7 cellular contexts compared by ENCODE assay signal in genomic region chr19:51158474-51159129, GRCh38. TPM values are rescaled to one million over a fixed set of nuclear protein-coding genes. Genes with fewer than 3 reads are reported as not detected.
A peak's percentile ranks its signal among the peaks of the same experiment; 100 is the strongest.
DNase-seq lines count a peak whose midpoint lies in the region; ATAC-seq and TF ChIP-seq lines count a peak whose summit lies in the region.

No MANE protein-coding gene starts in this region.

- ATAC-seq in stimulated activated naive CD8-positive, alpha-beta T cell treated with anti-CD3 and anti-CD28 coated beads, Interleukin-15, Interleukin-2, amounts not matched to agents 100 U/mL and 50 U/mL, for 24 hours = peak; percentile 67

- no peaks in the 10 kb centered on the region for H3K36me3 Mint-ChIP-seq in activated CD4-positive, alpha-beta T cell treated with anti-CD3 and anti-CD28 coated beads, Interleukin-2, amount 10 ng/mL, durations not matched to agents 24 days and 14 days (ENCODE audit: low read depth)

- peak overlapping the region; percentile 56 for H3K27ac Mint-ChIP-seq in activated CD4-positive, alpha-beta T cell treated with anti-CD3 and anti-CD28 coated beads, Interleukin-2, amount 10 ng/mL, durations not matched to agents 24 days and 14 days

- no peaks in the 10 kb centered on the region for H3K9me3 Mint-ChIP-seq in activated CD4-positive, alpha-beta T cell treated with anti-CD3 and anti-CD28 coated beads, Interleukin-2, amount 10 ng/mL, durations not matched to agents 24 days and 14 days

- intact Hi-C loops in activated CD4-positive, alpha-beta T cell treated with anti-CD3 and anti-CD28 coated beads, Interleukin-2, amount 10 ng/mL, durations not matched to agents 24 days and 14 days (cut with micrococcal nuclease) = loop anchor here (1.0 to 2.0 kb wide), 3 partner anchors 11 to 502 kb away; no protein-coding TSS in a partner anchor

- no peak overlapping the region for H3K4me3 Mint-ChIP-seq in activated CD4-positive, alpha-beta T cell treated with anti-CD3 and anti-CD28 coated beads, Interleukin-2, amount 10 ng/mL, durations not matched to agents 24 days and 14 days

- no peak overlapping the region for H3K4me3 ChIP-seq in NB4 (ENCODE audit: low read depth, low read length)

- peak; percentile 74 for DNase-seq in NB4 (ENCODE audit: low read depth)
- DNase-seq in activated CD4-positive, alpha-beta T cell treated with anti-CD3 and anti-CD28 coated beads, Interleukin-2, amount 10 ng/mL, durations not matched to agents 24 days and 14 days = peak; percentile 94
- peak; percentile 63 for DNase-seq in ecto neural progenitor cell (ENCODE audit: low spot score)
- peak; percentile 5 for DNase-seq in midbrain (lab: John Stamatoyannopoulos, UW)
- DNase-seq in stimulated activated naive CD8-positive, alpha-beta T cell treated with anti-CD3 and anti-CD28 coated beads, Interleukin-15, Interleukin-2, amounts not matched to agents 100 U/mL and 50 U/mL, for 24 hours = peak; percentile 89
- DNase-seq in NCI-H128 (lab: John Stamatoyannopoulos, UW; ENCODE audit: unreplicated experiment) = no peak

- no peak for TF ChIP-seq POLR2A in NB4 (IDR thresholded peaks at IDR 0.05; ENCODE audit: extremely low read depth, insufficient read length)

- H3K27me3 Mint-ChIP-seq in activated CD4-positive, alpha-beta T cell treated with anti-CD3 and anti-CD28 coated beads, Interleukin-2, amount 10 ng/mL, durations not matched to agents 24 days and 14 days = peaks cover 13% of the 10 kb centered on the region

- TF ChIP-seq CTCF in GM12872 (IDR thresholded peaks at IDR 0.05; ENCODE audit: insufficient read depth, low read depth, low read length) = peak; percentile 91
- peak; percentile 85 for TF ChIP-seq CTCF in NB4 (IDR thresholded peaks at IDR 0.05; ENCODE audit: low read depth, low read length)

- peaks cover 13% of the 10 kb centered on the region for H3K4me1 Mint-ChIP-seq in activated CD4-positive, alpha-beta T cell treated with anti-CD3 and anti-CD28 coated beads, Interleukin-2, amount 10 ng/mL, durations not matched to agents 24 days and 14 days

RNA-seq across cellular contexts. Expression of gene SIGLEC7, which starts 16.5 kb away (rescaled TPM):
- not detected in 2 replicates for total RNA-seq in activated CD4-positive, alpha-beta T cell treated with anti-CD3 and anti-CD28 coated beads, Interleukin-2, amount 10 ng/mL, durations not matched to agents 24 days and 14 days

RNA-seq across cellular contexts. Expression of gene SIGLEC9, which starts 33.9 kb away (rescaled TPM):
- 0.33 and 0.52 TPM in 2 replicates for total RNA-seq in activated CD4-positive, alpha-beta T cell treated with anti-CD3 and anti-CD28 coated beads, Interleukin-2, amount 10 ng/mL, durations not matched to agents 24 days and 14 days

RNA-seq across cellular contexts. Expression of gene CTU1, which starts 50.4 kb away (rescaled TPM):
- 12.8 and 13.4 TPM in 2 replicates for total RNA-seq in activated CD4-positive, alpha-beta T cell treated with anti-CD3 and anti-CD28 coated beads, Interleukin-2, amount 10 ng/mL, durations not matched to agents 24 days and 14 days
